Comparison of ENCODE assay signal across 2 cellular contexts in the genomic region with DNA sequence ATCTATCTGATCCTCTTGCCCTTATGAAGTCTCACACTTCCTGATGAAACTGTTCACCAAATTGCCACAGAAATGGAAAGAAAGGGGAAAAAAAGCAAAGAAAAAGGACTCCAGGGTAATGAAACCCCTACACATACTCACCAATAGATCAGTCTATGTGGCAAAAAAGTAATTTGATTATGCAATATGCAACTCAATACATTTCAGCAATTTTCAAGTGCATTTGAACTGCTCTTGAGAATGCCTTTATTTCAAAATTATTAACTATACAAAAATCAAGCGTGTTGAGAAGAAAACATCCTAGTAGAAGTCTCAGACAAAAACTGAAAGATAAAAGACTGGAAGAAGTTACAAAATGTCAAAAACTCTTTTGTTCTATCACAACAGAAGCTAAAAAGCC.
TF ChIP-seq lines count a peak whose summit lies in the region.

No MANE protein-coding gene starts in this region.

TF ChIP-seq in HepG2, 621 proteins besides CTCF, POLR2A, EP300 and RAD21:
- no peak for TF ChIP-seq CREM (IDR thresholded peaks at IDR 0.05)
- no peak for TF ChIP-seq CREM (CRISPR knock-in tag; IDR thresholded peaks at IDR 0.05)
- no peak for TF ChIP-seq ATF1 (CRISPR knock-in tag; IDR thresholded peaks at IDR 0.05)
- no peak for TF ChIP-seq HNRNPH1 (optimal IDR thresholded peaks at IDR 0.05; ENCODE audit: low read depth, low read length)
- TF ChIP-seq CEBPB (IDR thresholded peaks at IDR 0.05; ENCODE audit: borderline replicate concordance, low read depth, low read length), result peak; percentile 80
- TF ChIP-seq MTA3 (CRISPR knock-in tag; IDR thresholded peaks at IDR 0.05), result no peak
- no peak for TF ChIP-seq GPN1 (CRISPR knock-in tag; IDR thresholded peaks at IDR 0.05; ENCODE audit: borderline replicate concordance)

TF ChIP-seq in IMR-90, 13 proteins besides CTCF, POLR2A, EP300 and RAD21:
- TF ChIP-seq CEBPB (IDR thresholded peaks at IDR 0.05; ENCODE audit: low read depth, low read length), result peak; percentile 50
- TF ChIP-seq SMC3 (IDR thresholded peaks at IDR 0.05; ENCODE audit: low read depth, low read length), result no peak
